1 cellular context compared by ENCODE assay signal in the genomic region with DNA sequence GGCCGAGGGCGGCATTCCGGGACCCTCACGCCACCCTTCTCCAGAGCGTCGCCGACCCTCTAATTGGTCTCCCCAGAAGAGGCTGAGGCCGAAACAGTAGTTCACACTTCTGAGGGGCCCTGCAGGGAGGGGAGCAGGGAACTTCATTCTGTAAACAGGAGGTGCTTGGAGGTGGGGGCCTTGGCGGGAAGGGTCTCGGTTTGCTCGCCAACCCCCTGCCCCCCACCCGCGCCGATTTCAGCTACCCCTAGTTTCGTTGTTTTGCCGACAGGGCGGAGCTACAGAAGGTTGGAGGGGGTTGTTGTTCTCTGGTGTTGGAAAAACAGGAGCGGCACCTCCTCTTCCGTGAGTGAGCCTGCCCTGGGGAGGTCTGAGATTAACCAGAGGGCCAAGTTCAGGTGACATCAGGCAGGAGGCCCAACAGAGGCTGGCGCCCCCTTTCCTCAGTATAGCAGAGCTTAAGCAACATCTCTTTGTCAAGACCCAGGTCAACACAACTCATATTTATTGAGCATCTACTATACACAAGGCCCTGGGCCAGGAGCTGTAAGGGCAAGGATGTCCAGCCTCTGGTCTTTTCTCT.
TF ChIP-seq lines count a peak whose summit lies in the region.

No MANE protein-coding gene starts in this region.

TF ChIP-seq in HepG2, 621 proteins besides CTCF, POLR2A, EP300 and RAD21 (continued from another document and continues in another):
- TF ChIP-seq, protein P1, sequence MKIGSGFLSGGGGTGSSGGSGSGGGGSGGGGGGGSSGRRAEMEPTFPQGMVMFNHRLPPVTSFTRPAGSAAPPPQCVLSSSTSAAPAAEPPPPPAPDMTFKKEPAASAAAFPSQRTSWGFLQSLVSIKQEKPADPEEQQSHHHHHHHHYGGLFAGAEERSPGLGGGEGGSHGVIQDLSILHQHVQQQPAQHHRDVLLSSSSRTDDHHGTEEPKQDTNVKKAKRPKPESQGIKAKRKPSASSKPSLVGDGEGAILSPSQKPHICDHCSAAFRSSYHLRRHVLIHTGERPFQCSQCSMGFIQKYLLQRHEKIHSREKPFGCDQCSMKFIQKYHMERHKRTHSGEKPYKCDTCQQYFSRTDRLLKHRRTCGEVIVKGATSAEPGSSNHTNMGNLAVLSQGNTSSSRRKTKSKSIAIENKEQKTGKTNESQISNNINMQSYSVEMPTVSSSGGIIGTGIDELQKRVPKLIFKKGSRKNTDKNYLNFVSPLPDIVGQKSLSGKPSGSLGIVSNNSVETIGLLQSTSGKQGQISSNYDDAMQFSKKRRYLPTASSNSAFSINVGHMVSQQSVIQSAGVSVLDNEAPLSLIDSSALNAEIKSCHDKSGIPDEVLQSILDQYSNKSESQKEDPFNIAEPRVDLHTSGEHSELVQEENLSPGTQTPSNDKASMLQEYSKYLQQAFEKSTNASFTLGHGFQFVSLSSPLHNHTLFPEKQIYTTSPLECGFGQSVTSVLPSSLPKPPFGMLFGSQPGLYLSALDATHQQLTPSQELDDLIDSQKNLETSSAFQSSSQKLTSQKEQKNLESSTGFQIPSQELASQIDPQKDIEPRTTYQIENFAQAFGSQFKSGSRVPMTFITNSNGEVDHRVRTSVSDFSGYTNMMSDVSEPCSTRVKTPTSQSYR (CRISPR knock-in tag; IDR thresholded peaks at IDR 0.05; ENCODE audit: borderline replicate concordance), result peak; percentile 66; the same call in 1 of the 2 replicates
- no peak for TF ChIP-seq SRSF9 (IDR thresholded peaks at IDR 0.05; ENCODE audit: borderline replicate concordance, insufficient read depth, low read depth, low read length, poor library complexity, severe bottlenecking)
- TF ChIP-seq ZBTB7B (CRISPR knock-in tag; IDR thresholded peaks at IDR 0.05), result peak; percentile 79
- 0 out of 2 replicates have a peak, but pooled peaks have one; percentile 11 for TF ChIP-seq KDM5B (CRISPR knock-in tag; IDR thresholded peaks at IDR 0.05; ENCODE audit: borderline replicate concordance)
- TF ChIP-seq, protein P2, sequence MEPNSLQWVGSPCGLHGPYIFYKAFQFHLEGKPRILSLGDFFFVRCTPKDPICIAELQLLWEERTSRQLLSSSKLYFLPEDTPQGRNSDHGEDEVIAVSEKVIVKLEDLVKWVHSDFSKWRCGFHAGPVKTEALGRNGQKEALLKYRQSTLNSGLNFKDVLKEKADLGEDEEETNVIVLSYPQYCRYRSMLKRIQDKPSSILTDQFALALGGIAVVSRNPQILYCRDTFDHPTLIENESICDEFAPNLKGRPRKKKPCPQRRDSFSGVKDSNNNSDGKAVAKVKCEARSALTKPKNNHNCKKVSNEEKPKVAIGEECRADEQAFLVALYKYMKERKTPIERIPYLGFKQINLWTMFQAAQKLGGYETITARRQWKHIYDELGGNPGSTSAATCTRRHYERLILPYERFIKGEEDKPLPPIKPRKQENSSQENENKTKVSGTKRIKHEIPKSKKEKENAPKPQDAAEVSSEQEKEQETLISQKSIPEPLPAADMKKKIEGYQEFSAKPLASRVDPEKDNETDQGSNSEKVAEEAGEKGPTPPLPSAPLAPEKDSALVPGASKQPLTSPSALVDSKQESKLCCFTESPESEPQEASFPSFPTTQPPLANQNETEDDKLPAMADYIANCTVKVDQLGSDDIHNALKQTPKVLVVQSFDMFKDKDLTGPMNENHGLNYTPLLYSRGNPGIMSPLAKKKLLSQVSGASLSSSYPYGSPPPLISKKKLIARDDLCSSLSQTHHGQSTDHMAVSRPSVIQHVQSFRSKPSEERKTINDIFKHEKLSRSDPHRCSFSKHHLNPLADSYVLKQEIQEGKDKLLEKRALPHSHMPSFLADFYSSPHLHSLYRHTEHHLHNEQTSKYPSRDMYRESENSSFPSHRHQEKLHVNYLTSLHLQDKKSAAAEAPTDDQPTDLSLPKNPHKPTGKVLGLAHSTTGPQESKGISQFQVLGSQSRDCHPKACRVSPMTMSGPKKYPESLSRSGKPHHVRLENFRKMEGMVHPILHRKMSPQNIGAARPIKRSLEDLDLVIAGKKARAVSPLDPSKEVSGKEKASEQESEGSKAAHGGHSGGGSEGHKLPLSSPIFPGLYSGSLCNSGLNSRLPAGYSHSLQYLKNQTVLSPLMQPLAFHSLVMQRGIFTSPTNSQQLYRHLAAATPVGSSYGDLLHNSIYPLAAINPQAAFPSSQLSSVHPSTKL (CRISPR knock-in tag; IDR thresholded peaks at IDR 0.05), result peak; percentile 58
- no peak for TF ChIP-seq BORCS8-MEF2B (CRISPR knock-in tag; IDR thresholded peaks at IDR 0.05)
- TF ChIP-seq ZNF530 (CRISPR knock-in tag; IDR thresholded peaks at IDR 0.05; ENCODE audit: low read depth), result no peak
- no peak for TF ChIP-seq ZNF773 (CRISPR knock-in tag; IDR thresholded peaks at IDR 0.05; ENCODE audit: borderline replicate concordance)
- TF ChIP-seq, protein P3, sequence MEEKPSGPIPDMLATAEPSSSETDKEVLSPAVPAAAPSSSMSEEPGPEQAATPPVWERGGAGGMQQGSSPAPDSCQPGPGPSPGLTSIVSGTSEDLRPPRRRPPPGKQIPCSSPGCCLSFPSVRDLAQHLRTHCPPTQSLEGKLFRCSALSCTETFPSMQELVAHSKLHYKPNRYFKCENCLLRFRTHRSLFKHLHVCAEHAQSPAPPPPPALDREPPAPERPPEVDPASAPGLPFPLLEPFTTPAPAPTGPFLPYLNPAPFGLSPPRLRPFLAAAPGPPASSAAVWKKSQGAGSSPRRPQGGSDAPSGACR (CRISPR knock-in tag; IDR thresholded peaks at IDR 0.05), result peak; percentile 56
- no peak for TF ChIP-seq ZNF878 (CRISPR knock-in tag; IDR thresholded peaks at IDR 0.05)
- TF ChIP-seq ZNF350 (CRISPR knock-in tag; IDR thresholded peaks at IDR 0.05; ENCODE audit: borderline replicate concordance, low read depth), result no peak; the same call in 1 of the 2 replicates
- TF ChIP-seq SRSF4 (IDR thresholded peaks at IDR 0.05; ENCODE audit: low read depth, low read length, poor library complexity, severe bottlenecking), result no peak
- no peak for TF ChIP-seq ZFP90 (CRISPR knock-in tag; IDR thresholded peaks at IDR 0.05; ENCODE audit: borderline replicate concordance)
- TF ChIP-seq, protein P4, sequence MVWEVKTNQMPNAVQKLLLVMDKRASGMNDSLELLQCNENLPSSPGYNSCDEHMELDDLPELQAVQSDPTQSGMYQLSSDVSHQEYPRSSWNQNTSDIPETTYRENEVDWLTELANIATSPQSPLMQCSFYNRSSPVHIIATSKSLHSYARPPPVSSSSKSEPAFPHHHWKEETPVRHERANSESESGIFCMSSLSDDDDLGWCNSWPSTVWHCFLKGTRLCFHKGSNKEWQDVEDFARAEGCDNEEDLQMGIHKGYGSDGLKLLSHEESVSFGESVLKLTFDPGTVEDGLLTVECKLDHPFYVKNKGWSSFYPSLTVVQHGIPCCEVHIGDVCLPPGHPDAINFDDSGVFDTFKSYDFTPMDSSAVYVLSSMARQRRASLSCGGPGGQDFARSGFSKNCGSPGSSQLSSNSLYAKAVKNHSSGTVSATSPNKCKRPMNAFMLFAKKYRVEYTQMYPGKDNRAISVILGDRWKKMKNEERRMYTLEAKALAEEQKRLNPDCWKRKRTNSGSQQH (CRISPR knock-in tag; IDR thresholded peaks at IDR 0.05; ENCODE audit: low read depth), result no peak; the same call in 1 of the 2 replicates
- peak; percentile 84 for TF ChIP-seq SP5 (CRISPR knock-in tag; IDR thresholded peaks at IDR 0.05; ENCODE audit: borderline replicate concordance, low read depth)
- TF ChIP-seq CENPX (CRISPR knock-in tag; IDR thresholded peaks at IDR 0.05), result no peak
- TF ChIP-seq, protein P5, sequence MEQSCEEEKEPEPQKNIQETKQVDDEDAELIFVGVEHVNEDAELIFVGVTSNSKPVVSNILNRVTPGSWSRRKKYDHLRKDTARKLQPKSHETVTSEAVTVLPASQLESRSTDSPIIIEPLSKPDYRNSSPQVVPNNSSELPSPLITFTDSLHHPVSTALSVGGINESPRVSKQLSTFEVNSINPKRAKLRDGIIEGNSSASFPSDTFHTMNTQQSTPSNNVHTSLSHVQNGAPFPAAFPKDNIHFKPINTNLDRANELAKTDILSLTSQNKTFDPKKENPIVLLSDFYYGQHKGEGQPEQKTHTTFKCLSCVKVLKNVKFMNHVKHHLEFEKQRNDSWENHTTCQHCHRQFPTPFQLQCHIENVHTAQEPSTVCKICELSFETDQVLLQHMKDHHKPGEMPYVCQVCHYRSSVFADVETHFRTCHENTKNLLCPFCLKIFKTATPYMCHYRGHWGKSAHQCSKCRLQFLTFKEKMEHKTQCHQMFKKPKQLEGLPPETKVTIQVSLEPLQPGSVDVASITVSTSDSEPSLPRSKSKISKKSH (CRISPR knock-in tag; IDR thresholded peaks at IDR 0.05; ENCODE audit: borderline replicate concordance), result no peak
- no peak; the same call in 1 of the 2 replicates for TF ChIP-seq ZNF629 (CRISPR knock-in tag; conservative IDR thresholded peaks at IDR 0.05)
- TF ChIP-seq EED (CRISPR knock-in tag; IDR thresholded peaks at IDR 0.05), result no peak
- TF ChIP-seq GABPA (IDR thresholded peaks at IDR 0.05; ENCODE audit: low read depth, low read length), result no peak
- TF ChIP-seq GABPA (CRISPR knock-in tag; IDR thresholded peaks at IDR 0.05; ENCODE audit: low read depth), result peak; percentile 35; the same call in 1 of the 2 replicates
- TF ChIP-seq, protein P6, sequence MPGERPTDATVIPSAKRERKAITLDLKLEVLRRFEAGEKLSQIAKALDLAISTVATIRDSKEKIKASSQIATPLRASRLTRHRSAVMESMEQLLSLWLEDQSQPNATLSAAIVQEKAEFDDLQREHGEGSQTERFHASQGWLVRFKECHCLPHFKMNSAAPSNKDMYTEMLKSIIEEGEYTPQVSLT (CRISPR knock-in tag; IDR thresholded peaks at IDR 0.05; ENCODE audit: borderline replicate concordance, low read depth), result no peak
- TF ChIP-seq, protein P7, sequence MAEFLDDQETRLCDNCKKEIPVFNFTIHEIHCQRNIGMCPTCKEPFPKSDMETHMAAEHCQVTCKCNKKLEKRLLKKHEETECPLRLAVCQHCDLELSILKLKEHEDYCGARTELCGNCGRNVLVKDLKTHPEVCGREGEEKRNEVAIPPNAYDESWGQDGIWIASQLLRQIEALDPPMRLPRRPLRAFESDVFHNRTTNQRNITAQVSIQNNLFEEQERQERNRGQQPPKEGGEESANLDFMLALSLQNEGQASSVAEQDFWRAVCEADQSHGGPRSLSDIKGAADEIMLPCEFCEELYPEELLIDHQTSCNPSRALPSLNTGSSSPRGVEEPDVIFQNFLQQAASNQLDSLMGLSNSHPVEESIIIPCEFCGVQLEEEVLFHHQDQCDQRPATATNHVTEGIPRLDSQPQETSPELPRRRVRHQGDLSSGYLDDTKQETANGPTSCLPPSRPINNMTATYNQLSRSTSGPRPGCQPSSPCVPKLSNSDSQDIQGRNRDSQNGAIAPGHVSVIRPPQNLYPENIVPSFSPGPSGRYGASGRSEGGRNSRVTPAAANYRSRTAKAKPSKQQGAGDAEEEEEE (CRISPR knock-in tag; IDR thresholded peaks at IDR 0.05; ENCODE audit: borderline replicate concordance), result no peak
- no peak for TF ChIP-seq NFKBIZ (CRISPR knock-in tag; IDR thresholded peaks at IDR 0.05)
- no peak for TF ChIP-seq ZNF549 (CRISPR knock-in tag; IDR thresholded peaks at IDR 0.05)
- TF ChIP-seq, protein P8, sequence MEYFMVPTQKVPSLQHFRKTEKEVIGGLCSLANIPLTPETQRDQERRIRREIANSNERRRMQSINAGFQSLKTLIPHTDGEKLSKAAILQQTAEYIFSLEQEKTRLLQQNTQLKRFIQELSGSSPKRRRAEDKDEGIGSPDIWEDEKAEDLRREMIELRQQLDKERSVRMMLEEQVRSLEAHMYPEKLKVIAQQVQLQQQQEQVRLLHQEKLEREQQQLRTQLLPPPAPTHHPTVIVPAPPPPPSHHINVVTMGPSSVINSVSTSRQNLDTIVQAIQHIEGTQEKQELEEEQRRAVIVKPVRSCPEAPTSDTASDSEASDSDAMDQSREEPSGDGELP (IDR thresholded peaks at IDR 0.05; ENCODE audit: borderline replicate concordance, low read depth), result peak; percentile 60; the same call in 1 of the 2 replicates
- TF ChIP-seq, protein P9, sequence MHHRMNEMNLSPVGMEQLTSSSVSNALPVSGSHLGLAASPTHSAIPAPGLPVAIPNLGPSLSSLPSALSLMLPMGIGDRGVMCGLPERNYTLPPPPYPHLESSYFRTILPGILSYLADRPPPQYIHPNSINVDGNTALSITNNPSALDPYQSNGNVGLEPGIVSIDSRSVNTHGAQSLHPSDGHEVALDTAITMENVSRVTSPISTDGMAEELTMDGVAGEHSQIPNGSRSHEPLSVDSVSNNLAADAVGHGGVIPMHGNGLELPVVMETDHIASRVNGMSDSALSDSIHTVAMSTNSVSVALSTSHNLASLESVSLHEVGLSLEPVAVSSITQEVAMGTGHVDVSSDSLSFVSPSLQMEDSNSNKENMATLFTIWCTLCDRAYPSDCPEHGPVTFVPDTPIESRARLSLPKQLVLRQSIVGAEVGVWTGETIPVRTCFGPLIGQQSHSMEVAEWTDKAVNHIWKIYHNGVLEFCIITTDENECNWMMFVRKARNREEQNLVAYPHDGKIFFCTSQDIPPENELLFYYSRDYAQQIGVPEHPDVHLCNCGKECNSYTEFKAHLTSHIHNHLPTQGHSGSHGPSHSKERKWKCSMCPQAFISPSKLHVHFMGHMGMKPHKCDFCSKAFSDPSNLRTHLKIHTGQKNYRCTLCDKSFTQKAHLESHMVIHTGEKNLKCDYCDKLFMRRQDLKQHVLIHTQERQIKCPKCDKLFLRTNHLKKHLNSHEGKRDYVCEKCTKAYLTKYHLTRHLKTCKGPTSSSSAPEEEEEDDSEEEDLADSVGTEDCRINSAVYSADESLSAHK (CRISPR knock-in tag; IDR thresholded peaks at IDR 0.05; ENCODE audit: borderline replicate concordance), result no peak
- peak; percentile 95 for TF ChIP-seq KDM4B (CRISPR knock-in tag; IDR thresholded peaks at IDR 0.05)
- TF ChIP-seq PHB2 (IDR thresholded peaks at IDR 0.05; ENCODE audit: partially characterized antibody), result no peak
- peak; percentile 88; the same call in 1 of the 2 replicates for TF ChIP-seq CEBPB (IDR thresholded peaks at IDR 0.05; ENCODE audit: borderline replicate concordance, low read depth, low read length)
- TF ChIP-seq MTA3 (CRISPR knock-in tag; IDR thresholded peaks at IDR 0.05), result no peak
- TF ChIP-seq, protein P10, sequence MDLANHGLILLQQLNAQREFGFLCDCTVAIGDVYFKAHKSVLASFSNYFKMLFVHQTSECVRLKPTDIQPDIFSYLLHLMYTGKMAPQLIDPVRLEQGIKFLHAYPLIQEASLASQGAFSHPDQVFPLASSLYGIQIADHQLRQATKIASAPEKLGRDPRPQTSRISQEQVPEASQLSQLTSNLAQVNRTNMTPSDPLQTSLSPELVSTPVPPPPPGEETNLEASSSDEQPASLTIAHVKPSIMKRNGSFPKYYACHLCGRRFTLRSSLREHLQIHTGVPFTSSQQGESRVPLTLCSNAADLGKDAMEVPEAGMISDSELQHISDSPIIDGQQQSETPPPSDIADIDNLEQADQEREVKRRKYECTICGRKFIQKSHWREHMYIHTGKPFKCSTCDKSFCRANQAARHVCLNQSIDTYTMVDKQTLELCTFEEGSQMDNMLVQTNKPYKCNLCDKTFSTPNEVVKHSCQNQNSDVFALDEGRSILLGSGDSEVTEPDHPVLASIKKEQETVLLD (CRISPR knock-in tag; IDR thresholded peaks at IDR 0.05; ENCODE audit: low read depth), result no peak
- TF ChIP-seq HNRNPH1 (optimal IDR thresholded peaks at IDR 0.05; ENCODE audit: low read depth, low read length), result no peak
- no peak for TF ChIP-seq ZNF264 (CRISPR knock-in tag; IDR thresholded peaks at IDR 0.05)
- TF ChIP-seq ZNF331 (CRISPR knock-in tag; IDR thresholded peaks at IDR 0.05), result peak; percentile 55
- TF ChIP-seq JUNB (CRISPR knock-in tag; IDR thresholded peaks at IDR 0.05; ENCODE audit: borderline replicate concordance), result no peak
